18 cellular contexts compared by ENCODE assay signal in the genomic region with DNA sequence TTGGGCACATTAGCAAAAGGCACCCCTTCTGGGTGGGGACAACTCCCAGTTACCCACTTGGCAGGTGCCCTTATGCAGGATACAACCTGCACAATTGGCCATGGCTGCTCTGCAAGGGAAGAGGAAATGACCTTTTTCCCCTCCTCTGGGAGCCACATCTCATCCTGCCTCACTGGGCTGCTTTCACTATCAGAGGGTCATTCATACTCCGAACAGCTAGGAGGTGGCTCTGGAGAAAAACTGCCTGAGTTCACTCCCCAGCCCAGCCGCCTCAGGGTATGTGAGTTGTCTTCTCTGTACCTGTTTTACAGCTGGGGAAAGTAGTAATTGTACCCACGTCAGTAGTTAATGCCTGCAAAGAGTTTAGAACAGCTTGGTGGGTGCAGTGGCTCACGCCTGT. TPM values are rescaled to one million over a fixed set of nuclear protein-coding genes. Genes with fewer than 3 reads are reported as not detected.
DNase-seq lines count a peak whose midpoint lies in the region; ATAC-seq and TF ChIP-seq lines count a peak whose summit lies in the region.
"Had no signal": no experiment of that assay in that cellular context is flagged by ENCODE, and none has a peak within 500 bp of the region (broad histone marks: within the 10 kb centered on the region; RNA-seq: fewer than 3 reads in every experiment).

No MANE protein-coding gene starts in this region.

- DNase-seq in Panc1 (ENCODE audit: low read depth, low spot score) (no peak), dermis microvascular lymphatic vessel endothelial cell (ENCODE audit: low read depth in 2 of 2) (peak; percentile 59 to 71), islet precursor cell (peak; percentile 97), sigmoid colon (no peak), NCI-H2081 treated with DMSO at 0.1 percent for 48 hours (lab: John Stamatoyannopoulos, UW) (no peak), NCI-H1694 (lab: John Stamatoyannopoulos, UW) (no peak), Caco-2 (no peak)
- no peak for DNase-seq in effector CD8-positive, alpha-beta T cell (lab: John Stamatoyannopoulos, UW)
- DNase-seq: activated CD8-positive, alpha-beta memory T cell treated with anti-CD3 and anti-CD28 coated beads, Interleukin-2, amount 10 ng/mL, durations not matched to agents 7 days and 5 days; amygdala; cerebellar nuclear complex; GDM1; head of caudate nucleus; NCI-H446; NK-92 treated with Interleukin-12 subunit alpha and Interleukin-12 subunit beta, amount 100 ng/mL, for 24 hours; thyroid gland had no signal

- ATAC-seq in Panc1, result peak; percentile 15
- ATAC-seq: activated CD8-positive, alpha-beta memory T cell treated with anti-CD3 and anti-CD28 coated beads, Interleukin-2, amount 10 ng/mL, durations not matched to agents 7 days and 5 days had no signal

- H3K4me3 Mint-ChIP-seq in Caco-2 (ENCODE audit: unreplicated experiment), result no peak overlapping the region
- H3K4me3 Mint-ChIP-seq: activated CD8-positive, alpha-beta memory T cell treated with anti-CD3 and anti-CD28 coated beads, Interleukin-2, amount 10 ng/mL, durations not matched to agents 7 days and 5 days; B cell had no signal

- H3K4me3 ChIP-seq in Panc1 (ENCODE audit: low read depth in 2 of 2, low read length in 2 of 2), result no peak overlapping the region
- H3K4me3 ChIP-seq in sigmoid colon, result no peak overlapping the region
- no peak overlapping the region for H3K4me3 ChIP-seq in Caco-2 (ENCODE audit: low read depth, low read length)
- H3K4me3 ChIP-seq: skin epidermis, thyroid gland had no signal

- intact Hi-C loops in Panc1 (cut with micrococcal nuclease; ENCODE audit: unreplicated experiment) (no loop called here), sigmoid colon (cut with DNase I) (loop anchor here (10.0 kb wide), 1 partner anchor 194 kb away; a partner anchor contains a TSS), Caco-2 (cut with micrococcal nuclease; ENCODE audit: unreplicated experiment) (no loop called here)

- H3K27me3 ChIP-seq in Panc1 (ENCODE audit: control insufficient read depth, insufficient read depth, low read length), result no peaks in the 10 kb centered on the region
- no peaks in the 10 kb centered on the region for H3K27me3 ChIP-seq in sigmoid colon
- H3K27me3 ChIP-seq in Caco-2 (replicated peaks; ENCODE audit: control insufficient read depth, insufficient read depth, low read length), result no peaks in the 10 kb centered on the region
- H3K27me3 ChIP-seq: thyroid gland had no signal

- peaks cover 38% of the 10 kb centered on the region for H3K36me3 Mint-ChIP-seq in Caco-2 (ENCODE audit: insufficient read depth, unreplicated experiment)

- BruUV-seq in Panc1 (replicated peaks; lab: Mats Ljungman, UMichigan) (no TSS peak), Caco-2 (replicated peaks; lab: Mats Ljungman, UMichigan) (no TSS peak)

- H3K9me3 ChIP-seq in Panc1 (ENCODE audit: control insufficient read depth, insufficient read depth, low read depth, low read length) (no peaks in the 10 kb centered on the region), sigmoid colon (no peaks in the 10 kb centered on the region), Caco-2 (no peaks in the 10 kb centered on the region)
- H3K9me3 ChIP-seq: thyroid gland had no signal

- in situ Hi-C loops in Panc1 (cut with HindIII; ENCODE audit: low pct_unique_long_range_greater_than_20kb, low sequenced_read_pairs), result no loop called here

- no peak for TF ChIP-seq POLR2A in sigmoid colon (IDR thresholded peaks at IDR 0.05)

- 35 to 67% methylated on average over 4 of the region's 4 CpGs for WGBS in sigmoid colon, 2 donors

- no peaks in the 10 kb centered on the region for H3K27me3 Mint-ChIP-seq in Caco-2 (ENCODE audit: insufficient read depth, unreplicated experiment)
- H3K27me3 Mint-ChIP-seq: activated CD8-positive, alpha-beta memory T cell treated with anti-CD3 and anti-CD28 coated beads, Interleukin-2, amount 10 ng/mL, durations not matched to agents 7 days and 5 days; B cell had no signal

- POLR2A ChIA-PET in Panc1 (lab: Charles Lee), result interaction anchor here (0.6 to 1.6 kb wide), 3 partner anchors 26 to 761 kb away, joined by 3 to 13 read pairs (median 5); no protein-coding TSS in a partner anchor
- POLR2A ChIA-PET in Caco-2 (lab: Charles Lee), result no interaction called here

- H3K27ac ChIP-seq in Panc1 (ENCODE audit: low read length), result no peak overlapping the region
- peak overlapping the region in 3 of 4 donors; percentile 2 to 49 (median 39) for H3K27ac ChIP-seq in sigmoid colon

- H3K27ac Mint-ChIP-seq in Caco-2 (ENCODE audit: unreplicated experiment), result no peak overlapping the region
- H3K27ac Mint-ChIP-seq: activated CD8-positive, alpha-beta memory T cell treated with anti-CD3 and anti-CD28 coated beads, Interleukin-2, amount 10 ng/mL, durations not matched to agents 7 days and 5 days; B cell had no signal

- H3K4me1 ChIP-seq in Panc1 (ENCODE audit: control insufficient read depth, insufficient read depth, low read length) (peaks cover 8% of the 10 kb centered on the region), sigmoid colon (peaks cover 0 to 6% (median 0%) of the 10 kb centered on the region in 4 donors), Caco-2 (peaks cover 40% of the 10 kb centered on the region)

- no peak for TF ChIP-seq CTCF in Panc1 (IDR thresholded peaks at IDR 0.05)
- TF ChIP-seq CTCF in sigmoid colon (IDR thresholded peaks at IDR 0.05), result no peak
- TF ChIP-seq CTCF in Caco-2 (IDR thresholded peaks at IDR 0.05; ENCODE audit: insufficient read depth in 1 of 2, low read depth in 1 of 2, low read length in 1 of 2, severe bottlenecking in 1 of 2, unreplicated experiment in 1 of 2), result no peak

- no peak for TF ChIP-seq EP300 in sigmoid colon (IDR thresholded peaks at IDR 0.05)

- H3K36me3 ChIP-seq in Panc1 (ENCODE audit: control insufficient read depth, insufficient read depth, low read length) (peaks cover 13% of the 10 kb centered on the region), sigmoid colon (peaks cover 0 to 30% (median 7%) of the 10 kb centered on the region in 4 donors), Caco-2 (ENCODE audit: control insufficient read depth, insufficient read depth, low read length) (no peaks in the 10 kb centered on the region)

- peaks cover 15% of the 10 kb centered on the region for H3K4me1 Mint-ChIP-seq in Caco-2 (ENCODE audit: low read depth, unreplicated experiment)

- CTCF ChIA-PET in Panc1 (lab: Charles Lee), result interaction anchor here (0.6 to 1.1 kb wide), 4 partner anchors 36 to 1665 kb away, joined by 3 to 7 read pairs (median 4); no protein-coding TSS in a partner anchor
- CTCF ChIA-PET in Caco-2 (lab: Charles Lee), result no interaction called here

- H3K9me3 Mint-ChIP-seq in Caco-2 (ENCODE audit: unreplicated experiment), result no peaks in the 10 kb centered on the region

RNA-seq across cellular contexts. Expression of a gene that starts 7.1 kb away (rescaled TPM):
- total RNA-seq in Panc1 (2021; ENCODE audit: unreplicated experiment) (3,297 TPM), dermis microvascular lymphatic vessel endothelial cell (126 and 192 TPM in 2 replicates), sigmoid colon (100 to 1,000 TPM; 131 to 328 (median 197) TPM), Caco-2 (2022) (605 and 658 TPM in 2 replicates)
- 5,405 TPM for polyA plus RNA-seq in Panc1 (2012; ENCODE audit: insufficient read length)
- 100 to 1,000 TPM; 122 to 456 (median 176) TPM for polyA plus RNA-seq in sigmoid colon

RNA-seq across cellular contexts. Expression of a gene that starts 21.4 kb away (rescaled TPM):
- total RNA-seq in Panc1 (2021; ENCODE audit: unreplicated experiment) (2,011 TPM), dermis microvascular lymphatic vessel endothelial cell (329 and 443 TPM in 2 replicates), sigmoid colon (100 to 1,000 TPM; 469 to 803 (median 546) TPM), Caco-2 (2022) (354 and 380 TPM in 2 replicates)
- polyA plus RNA-seq in Panc1 (2012; ENCODE audit: insufficient read length), result 2,958 TPM
- polyA plus RNA-seq in sigmoid colon, result 100 to 1,000 TPM; 498 to 637 (median 574) TPM

RNA-seq across cellular contexts. Expression of a gene that starts 22.6 kb away (rescaled TPM):
- 11.1 TPM for total RNA-seq in Panc1 (2021; ENCODE audit: unreplicated experiment)
- 9.2 TPM for polyA plus RNA-seq in Panc1 (2012; ENCODE audit: insufficient read length)
- total RNA-seq in dermis microvascular lymphatic vessel endothelial cell, result 0.13 TPM in 1 of 2 replicates, not detected in the other
- total RNA-seq in sigmoid colon, result 1 to 10 TPM; 1.2 to 8.9 (median 1.3) TPM
- polyA plus RNA-seq in sigmoid colon, result 10 to 100 TPM in 1 of 3 donors, 1 to 10 TPM in 2; 1.6 to 29.7 (median 4.8) TPM
- total RNA-seq in Caco-2 (2022), result 1.7 and 2.4 TPM in 2 replicates

Comparison
In these comparisons a context has a peak if more than half of its experiments do, and no peak if none do; other contexts are left out.
1. DNase-seq: peak in dermis microvascular lymphatic vessel endothelial cell (2 of 2) and islet precursor cell (single experiment); none in Panc1 (single experiment), sigmoid colon (single experiment), NCI-H2081 treated with DMSO at 0.1 percent for 48 hours (single experiment), NCI-H1694 (single experiment), Caco-2 (0 of 2) and effector CD8-positive, alpha-beta T cell (single experiment).